1 cellular context compared by ENCODE assay signal in genomic region chr1:21946836-21947587, GRCh38.
TF ChIP-seq lines count a peak whose summit lies in the region.

No MANE protein-coding gene starts in this region.

TF ChIP-seq in HepG2, 621 proteins besides CTCF, POLR2A, EP300 and RAD21 (continued from another document and continues in another):
- peak; percentile 58; the same call in 1 of the 2 replicates for TF ChIP-seq HIC2 (CRISPR knock-in tag; IDR thresholded peaks at IDR 0.05; ENCODE audit: low read depth)
- no peak for TF ChIP-seq SOX6 (IDR thresholded peaks at IDR 0.05)
- TF ChIP-seq SOX6 (CRISPR knock-in tag; IDR thresholded peaks at IDR 0.05) = peak; percentile 90
- TF ChIP-seq RFXAP (CRISPR knock-in tag; IDR thresholded peaks at IDR 0.05; ENCODE audit: borderline replicate concordance) = no peak
- TF ChIP-seq NR2F2 (IDR thresholded peaks at IDR 0.05; ENCODE audit: borderline replicate concordance, low read depth) = no peak
- TF ChIP-seq REL (CRISPR knock-in tag; conservative IDR thresholded peaks at IDR 0.05) = no peak
- no peak for TF ChIP-seq HNF4G (IDR thresholded peaks at IDR 0.05; ENCODE audit: borderline replicate concordance, low read depth, low read length)
- TF ChIP-seq HNF4G (CRISPR knock-in tag; IDR thresholded peaks at IDR 0.05; ENCODE audit: borderline replicate concordance, low read depth) = peak; percentile 79; the same call in 1 of the 2 replicates
- TF ChIP-seq RXRA (CRISPR knock-in tag; IDR thresholded peaks at IDR 0.05) = peak; percentile 60
- TF ChIP-seq RXRB (CRISPR knock-in tag; IDR thresholded peaks at IDR 0.05; ENCODE audit: borderline replicate concordance) = peak; percentile 76
- TF ChIP-seq ZNF605 (CRISPR knock-in tag; IDR thresholded peaks at IDR 0.05) = no peak
- TF ChIP-seq, protein P1, sequence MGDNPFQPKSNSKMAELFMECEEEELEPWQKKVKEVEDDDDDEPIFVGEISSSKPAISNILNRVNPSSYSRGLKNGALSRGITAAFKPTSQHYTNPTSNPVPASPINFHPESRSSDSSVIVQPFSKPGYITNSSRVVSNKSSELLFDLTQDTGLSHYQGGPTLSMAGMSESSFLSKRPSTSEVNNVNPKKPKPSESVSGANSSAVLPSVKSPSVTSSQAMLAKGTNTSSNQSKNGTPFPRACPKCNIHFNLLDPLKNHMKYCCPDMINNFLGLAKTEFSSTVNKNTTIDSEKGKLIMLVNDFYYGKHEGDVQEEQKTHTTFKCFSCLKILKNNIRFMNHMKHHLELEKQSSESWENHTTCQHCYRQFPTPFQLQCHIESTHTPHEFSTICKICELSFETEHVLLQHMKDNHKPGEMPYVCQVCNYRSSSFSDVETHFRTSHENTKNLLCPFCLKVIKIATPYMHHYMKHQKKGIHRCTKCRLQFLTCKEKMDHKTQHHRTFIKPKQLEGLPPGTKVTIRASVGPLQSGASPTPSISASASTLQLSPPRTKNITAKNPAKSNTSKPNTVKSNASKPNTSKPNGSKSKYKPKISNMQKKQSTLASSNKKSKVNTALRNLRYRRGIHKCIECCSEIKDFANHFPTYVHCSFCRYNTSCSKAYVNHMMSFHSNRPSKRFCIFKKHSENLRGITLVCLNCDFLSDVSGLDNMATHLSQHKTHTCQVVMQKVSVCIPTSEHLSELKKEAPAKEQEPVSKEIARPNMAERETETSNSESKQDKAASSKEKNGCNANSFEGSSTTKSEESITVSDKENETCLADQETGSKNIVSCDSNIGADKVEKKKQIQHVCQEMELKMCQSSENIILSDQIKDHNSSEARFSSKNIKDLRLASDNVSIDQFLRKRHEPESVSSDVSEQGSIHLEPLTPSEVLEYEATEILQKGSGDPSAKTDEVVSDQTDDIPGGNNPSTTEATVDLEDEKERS (CRISPR knock-in tag; IDR thresholded peaks at IDR 0.05) = 0 out of 2 replicates have a peak, but pooled peaks have one; percentile 33
- no peak; the same call in 1 of the 2 replicates for TF ChIP-seq NR2C2 (CRISPR knock-in tag; IDR thresholded peaks at IDR 0.05; ENCODE audit: borderline replicate concordance)
- peak; percentile 27; the same call in 1 of the 2 replicates for TF ChIP-seq ZNF331 (CRISPR knock-in tag; IDR thresholded peaks at IDR 0.05)
- TF ChIP-seq, protein P2, sequence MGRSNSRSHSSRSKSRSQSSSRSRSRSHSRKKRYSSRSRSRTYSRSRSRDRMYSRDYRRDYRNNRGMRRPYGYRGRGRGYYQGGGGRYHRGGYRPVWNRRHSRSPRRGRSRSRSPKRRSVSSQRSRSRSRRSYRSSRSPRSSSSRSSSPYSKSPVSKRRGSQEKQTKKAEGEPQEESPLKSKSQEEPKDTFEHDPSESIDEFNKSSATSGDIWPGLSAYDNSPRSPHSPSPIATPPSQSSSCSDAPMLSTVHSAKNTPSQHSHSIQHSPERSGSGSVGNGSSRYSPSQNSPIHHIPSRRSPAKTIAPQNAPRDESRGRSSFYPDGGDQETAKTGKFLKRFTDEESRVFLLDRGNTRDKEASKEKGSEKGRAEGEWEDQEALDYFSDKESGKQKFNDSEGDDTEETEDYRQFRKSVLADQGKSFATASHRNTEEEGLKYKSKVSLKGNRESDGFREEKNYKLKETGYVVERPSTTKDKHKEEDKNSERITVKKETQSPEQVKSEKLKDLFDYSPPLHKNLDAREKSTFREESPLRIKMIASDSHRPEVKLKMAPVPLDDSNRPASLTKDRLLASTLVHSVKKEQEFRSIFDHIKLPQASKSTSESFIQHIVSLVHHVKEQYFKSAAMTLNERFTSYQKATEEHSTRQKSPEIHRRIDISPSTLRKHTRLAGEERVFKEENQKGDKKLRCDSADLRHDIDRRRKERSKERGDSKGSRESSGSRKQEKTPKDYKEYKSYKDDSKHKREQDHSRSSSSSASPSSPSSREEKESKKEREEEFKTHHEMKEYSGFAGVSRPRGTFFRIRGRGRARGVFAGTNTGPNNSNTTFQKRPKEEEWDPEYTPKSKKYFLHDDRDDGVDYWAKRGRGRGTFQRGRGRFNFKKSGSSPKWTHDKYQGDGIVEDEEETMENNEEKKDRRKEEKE (IDR thresholded peaks at IDR 0.05) = no peak
- TF ChIP-seq ZMAT3 (CRISPR knock-in tag; conservative IDR thresholded peaks at IDR 0.05) = no peak
- peak; percentile 64; the same call in 1 of the 2 replicates for TF ChIP-seq NRL (CRISPR knock-in tag; IDR thresholded peaks at IDR 0.05; ENCODE audit: borderline replicate concordance)
- TF ChIP-seq ZUFSP (CRISPR knock-in tag; IDR thresholded peaks at IDR 0.05; ENCODE audit: borderline replicate concordance) = no peak
- TF ChIP-seq, protein P3, sequence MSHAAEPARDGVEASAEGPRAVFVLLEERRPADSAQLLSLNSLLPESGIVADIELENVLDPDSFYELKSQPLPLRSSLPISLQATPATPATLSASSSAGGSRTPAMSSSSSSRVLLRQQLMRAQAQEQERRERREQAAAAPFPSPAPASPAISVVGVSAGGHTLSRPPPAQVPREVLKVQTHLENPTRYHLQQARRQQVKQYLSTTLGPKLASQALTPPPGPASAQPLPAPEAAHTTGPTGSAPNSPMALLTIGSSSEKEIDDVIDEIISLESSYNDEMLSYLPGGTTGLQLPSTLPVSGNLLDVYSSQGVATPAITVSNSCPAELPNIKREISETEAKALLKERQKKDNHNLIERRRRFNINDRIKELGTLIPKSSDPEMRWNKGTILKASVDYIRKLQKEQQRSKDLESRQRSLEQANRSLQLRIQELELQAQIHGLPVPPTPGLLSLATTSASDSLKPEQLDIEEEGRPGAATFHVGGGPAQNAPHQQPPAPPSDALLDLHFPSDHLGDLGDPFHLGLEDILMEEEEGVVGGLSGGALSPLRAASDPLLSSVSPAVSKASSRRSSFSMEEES (CRISPR knock-in tag; IDR thresholded peaks at IDR 0.05) = peak; percentile 61; the same call in 1 of the 2 replicates
- TF ChIP-seq NFIC (IDR thresholded peaks at IDR 0.05; ENCODE audit: low read length) = no peak
- TF ChIP-seq PRMT3 (CRISPR knock-in tag; IDR thresholded peaks at IDR 0.05; ENCODE audit: borderline replicate concordance, low read depth) = no peak
- no peak for TF ChIP-seq CAMTA2 (CRISPR knock-in tag; IDR thresholded peaks at IDR 0.05; ENCODE audit: borderline replicate concordance)
- no peak for TF ChIP-seq ZSCAN5A (CRISPR knock-in tag; IDR thresholded peaks at IDR 0.05; ENCODE audit: borderline replicate concordance)
- TF ChIP-seq DNMT3B (CRISPR knock-in tag; conservative IDR thresholded peaks at IDR 0.05) = no peak
- TF ChIP-seq ZNF75D (CRISPR knock-in tag; IDR thresholded peaks at IDR 0.05; ENCODE audit: borderline replicate concordance) = no peak
- peak; percentile 26; the same call in 1 of the 2 replicates for TF ChIP-seq CBX5 (CRISPR knock-in tag; IDR thresholded peaks at IDR 0.05; ENCODE audit: borderline replicate concordance)
- no peak for TF ChIP-seq ZNF17 (CRISPR knock-in tag; IDR thresholded peaks at IDR 0.05)
- no peak for TF ChIP-seq HCFC1 (IDR thresholded peaks at IDR 0.05; ENCODE audit: low read depth, low read length)
- no peak for TF ChIP-seq ZFP41 (CRISPR knock-in tag; IDR thresholded peaks at IDR 0.05; ENCODE audit: borderline replicate concordance)
- no peak for TF ChIP-seq IRF1 (CRISPR knock-in tag; IDR thresholded peaks at IDR 0.05; ENCODE audit: low read depth)
- TF ChIP-seq ZBTB26 (CRISPR knock-in tag; IDR thresholded peaks at IDR 0.05; ENCODE audit: borderline replicate concordance) = peak; percentile 88
- TF ChIP-seq ZNF616 (CRISPR knock-in tag; IDR thresholded peaks at IDR 0.05; ENCODE audit: low read depth) = no peak
- TF ChIP-seq YY1 (IDR thresholded peaks at IDR 0.05; ENCODE audit: insufficient read depth, insufficient replicate concordance, low read depth, low read length) = peak; percentile 23
- TF ChIP-seq MED1 (CRISPR knock-in tag; IDR thresholded peaks at IDR 0.05) = peak; percentile 86
- no peak for TF ChIP-seq SNAPC4 (CRISPR knock-in tag; IDR thresholded peaks at IDR 0.05)
- peak; percentile 73; the same call in 1 of the 2 replicates for TF ChIP-seq SPEN (CRISPR knock-in tag; IDR thresholded peaks at IDR 0.05; ENCODE audit: low read depth)
